Comparison of ENCODE assay signal across 1 cellular context in the genomic region with DNA sequence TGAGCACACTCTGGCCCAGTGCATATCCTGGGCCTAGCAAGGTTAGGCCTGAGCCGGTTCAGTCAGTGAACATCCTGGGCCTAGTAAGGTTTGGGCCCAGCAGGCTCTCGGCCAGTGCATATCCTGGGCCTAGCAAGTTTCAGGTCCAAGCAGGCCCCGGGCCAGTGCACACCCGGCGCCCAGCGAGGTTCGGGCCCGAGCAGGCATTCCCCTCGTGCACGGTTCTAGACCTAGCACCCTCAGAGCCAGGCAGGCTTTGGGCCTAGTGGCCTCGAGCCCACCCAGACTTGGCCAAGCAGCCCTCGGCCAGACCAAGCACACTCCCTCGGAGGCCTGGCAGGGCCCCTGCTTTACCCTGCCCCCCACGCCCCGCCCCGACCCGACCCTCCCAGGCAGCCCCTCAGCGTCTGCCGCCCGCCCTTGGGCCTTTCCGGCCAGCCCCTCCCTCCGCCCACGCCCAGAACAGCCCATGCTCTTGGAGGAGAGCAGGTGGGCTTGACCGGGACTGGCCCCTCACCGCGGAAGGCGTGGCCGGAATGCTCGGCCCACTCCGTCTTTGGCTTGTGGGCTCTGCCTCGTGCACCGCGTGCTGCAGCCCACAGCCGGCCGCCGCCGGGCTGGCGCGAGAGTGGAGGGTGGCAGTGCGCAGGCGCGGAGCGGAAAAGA.
TF ChIP-seq lines count a peak whose summit lies in the region.

Gene CTCFL (minus strand): TSS at position 630 of the 666 bp plus-strand sequence. CDS start 935 bp downstream, outside the sequence.

TF ChIP-seq in H1, 55 proteins besides CTCF, POLR2A, EP300 and RAD21:
- TF ChIP-seq GTF2F1 (IDR thresholded peaks at IDR 0.05; ENCODE audit: borderline replicate concordance, low read depth, low read length) (no peak), SUZ12 (IDR thresholded peaks at IDR 0.05; ENCODE audit: low read length) (no peak), ATF3 (IDR thresholded peaks at IDR 0.05; ENCODE audit: insufficient read depth, low read depth, low read length) (no peak), MAX (IDR thresholded peaks at IDR 0.05) (peak; percentile 59), SRF (IDR thresholded peaks at IDR 0.05; ENCODE audit: low read depth, low read length) (no peak), HDAC6 (IDR thresholded peaks at IDR 0.05; ENCODE audit: low read depth, low read length) (no peak), TAF7 (optimal IDR thresholded peaks at IDR 0.05; ENCODE audit: borderline replicate concordance, low read depth, low read length) (no peak)
